Comparison of ENCODE assay signal across 22 cellular contexts in genomic region chr20:39089797-39090196, GRCh38.
DNase-seq lines count a peak whose midpoint lies in the region; ATAC-seq, FAIRE-seq and TF ChIP-seq lines count a peak whose summit lies in the region.
"Had no signal": no experiment of that assay in that cellular context is flagged by ENCODE, and none has a peak within 500 bp of the region (broad histone marks: within the 10 kb centered on the region; RNA-seq: fewer than 3 reads in every experiment).

No MANE protein-coding gene starts in this region.

- WGBS in HepG2 (ENCODE audit: low lambda C conversion rate), result 3% methylated on average over 1 of the region's 1 CpG
- WGBS in right lobe of liver (ENCODE audit: insufficient coverage, low coverage, low lambda C conversion rate, missing lambda C conversion rate), result 38% methylated on average over 1 of the region's 1 CpG

- H3K4me3 Mint-ChIP-seq in activated T-helper 17 cell treated with anti-CD3 and anti-CD28 coated beads, Interleukin-2, amount 50 U/mL, for 72 hours, result no peak overlapping the region
- H3K4me3 Mint-ChIP-seq in glutamatergic neuron (ENCODE audit: unreplicated experiment), result no peak overlapping the region
- H3K4me3 Mint-ChIP-seq in stimulated activated effector memory CD8-positive, alpha-beta T cell treated with anti-CD3 and anti-CD28 coated beads, Interleukin-12 subunit alpha, Interleukin-12 subunit beta, amount 100 ng/mL, for 72 hours, result no peak overlapping the region
- H3K4me3 Mint-ChIP-seq: CD14-positive monocyte; CD8-positive, alpha-beta T cell; IgD-negative memory B cell had no signal

- DNase-seq in HepG2 (ENCODE audit: low spot score) (no peak), right lobe of liver (no peak), glutamatergic neuron (no peak), OCI-M2 (lab: John Stamatoyannopoulos, UW; ENCODE audit: unreplicated experiment) (no peak), foreskin keratinocyte (no peak), head of caudate nucleus (no peak)
- DNase-seq in stimulated activated effector memory CD8-positive, alpha-beta T cell treated with anti-CD3 and anti-CD28 coated beads, Interleukin-12 subunit alpha, Interleukin-12 subunit beta, amount 100 ng/mL, for 72 hours (ENCODE audit: low spot score in 2 of 2), result no peak
- DNase-seq: 8988T; CD8-positive, alpha-beta T cell; COR-L47; DMS153; DMS79; GDM1; GOT3; H7 had no signal

- H3K9ac ChIP-seq in HepG2 (ENCODE audit: insufficient read depth, low read depth, low read length), result no peak overlapping the region
- H3K9ac ChIP-seq: BLaER1 had no signal

- ATAC-seq in HepG2, result peak; percentile 11; the same call in 1 of the 3 replicates
- ATAC-seq in right lobe of liver, result no peak
- ATAC-seq in activated T-helper 17 cell treated with anti-CD3 and anti-CD28 coated beads, Interleukin-2, amount 50 U/mL, for 72 hours (replicated peaks), result no peak
- ATAC-seq in stimulated activated effector memory CD8-positive, alpha-beta T cell treated with anti-CD3 and anti-CD28 coated beads, Interleukin-12 subunit alpha, Interleukin-12 subunit beta, amount 100 ng/mL, for 72 hours, result no peak
- ATAC-seq in foreskin keratinocyte, result no peak
- ATAC-seq: CD8-positive, alpha-beta T cell; HCT116 had no signal

- TF ChIP-seq CTCF in HepG2 (CRISPR knock-in tag; IDR thresholded peaks at IDR 0.05), result no peak
- no peak for TF ChIP-seq CTCF in right lobe of liver (IDR thresholded peaks at IDR 0.05)
- no peak for TF ChIP-seq CTCF in glutamatergic neuron (IDR thresholded peaks at IDR 0.05; ENCODE audit: partially characterized antibody, unreplicated experiment)
- TF ChIP-seq CTCF in foreskin keratinocyte (conservative IDR thresholded peaks at IDR 0.05), result no peak

- H3K4me2 ChIP-seq in HepG2 (ENCODE audit: low read depth, low read length), result no peak overlapping the region
- H3K4me2 ChIP-seq: BLaER1 had no signal

- TF ChIP-seq RAD21 in HepG2 (CRISPR knock-in tag; IDR thresholded peaks at IDR 0.05), result no peak

- H3K27ac Mint-ChIP-seq in activated T-helper 17 cell treated with anti-CD3 and anti-CD28 coated beads, Interleukin-2, amount 50 U/mL, for 72 hours, result peak overlapping the region; percentile 4
- peak overlapping the region; percentile 39 for H3K27ac Mint-ChIP-seq in glutamatergic neuron (ENCODE audit: unreplicated experiment)
- peak overlapping the region; percentile 77 for H3K27ac Mint-ChIP-seq in stimulated activated effector memory CD8-positive, alpha-beta T cell treated with anti-CD3 and anti-CD28 coated beads, Interleukin-12 subunit alpha, Interleukin-12 subunit beta, amount 100 ng/mL, for 72 hours
- H3K27ac Mint-ChIP-seq: CD8-positive, alpha-beta T cell; IgD-negative memory B cell had no signal

- no peaks in the 10 kb centered on the region for H3K4me1 ChIP-seq in HepG2 (ENCODE audit: insufficient read depth, low read length)
- no peaks in the 10 kb centered on the region for H3K4me1 ChIP-seq in right lobe of liver
- H3K4me1 ChIP-seq in foreskin keratinocyte, result no peaks in the 10 kb centered on the region
- H3K4me1 ChIP-seq: BLaER1 had no signal

- no TSS peak for BruUV-seq in HepG2 (replicated peaks; lab: Mats Ljungman, UMichigan)

- H2AFZ ChIP-seq in HepG2 (ENCODE audit: low read length), result no peak overlapping the region

- no peaks in the 10 kb centered on the region for H3K79me2 ChIP-seq in HepG2 (ENCODE audit: insufficient read depth, low read length)

- H3K9me3 Mint-ChIP-seq in activated T-helper 17 cell treated with anti-CD3 and anti-CD28 coated beads, Interleukin-2, amount 50 U/mL, for 72 hours, result no peaks in the 10 kb centered on the region
- peaks cover 10% of the 10 kb centered on the region for H3K9me3 Mint-ChIP-seq in glutamatergic neuron (ENCODE audit: unreplicated experiment)
- H3K9me3 Mint-ChIP-seq in stimulated activated effector memory CD8-positive, alpha-beta T cell treated with anti-CD3 and anti-CD28 coated beads, Interleukin-12 subunit alpha, Interleukin-12 subunit beta, amount 100 ng/mL, for 72 hours, result peaks cover 2% of the 10 kb centered on the region
- H3K9me3 Mint-ChIP-seq: CD8-positive, alpha-beta T cell; IgD-negative memory B cell had no signal

- H3K4me3 ChIP-seq in HepG2 (replicated peaks in 1 of 3; ENCODE audit: insufficient read depth in 1 of 3, low read depth in 2 of 3, low read length in 3 of 3), result no peak overlapping the region
- no peak overlapping the region for H3K4me3 ChIP-seq in right lobe of liver
- H3K4me3 ChIP-seq: BLaER1 had no signal

- H3K36me3 ChIP-seq in HepG2 (replicated peaks in 1 of 2; ENCODE audit: control insufficient read depth in 1 of 2, insufficient read depth in 2 of 2, low read length in 2 of 2) (no peaks in the 10 kb centered on the region), right lobe of liver (no peaks in the 10 kb centered on the region)
- H3K36me3 ChIP-seq: BLaER1 had no signal

- intact Hi-C loops in HepG2 (cut with micrococcal nuclease; ENCODE audit: unreplicated experiment), result no loop called here
- intact Hi-C loops in right lobe of liver (cut with DNase I), result no loop called here
- intact Hi-C loops in head of caudate nucleus (cut with DNase I), result no loop called here

- peaks cover 10% of the 10 kb centered on the region for H3K4me1 Mint-ChIP-seq in activated T-helper 17 cell treated with anti-CD3 and anti-CD28 coated beads, Interleukin-2, amount 50 U/mL, for 72 hours
- no peaks in the 10 kb centered on the region for H3K4me1 Mint-ChIP-seq in glutamatergic neuron (ENCODE audit: low read depth, unreplicated experiment)
- peaks cover 7% of the 10 kb centered on the region for H3K4me1 Mint-ChIP-seq in stimulated activated effector memory CD8-positive, alpha-beta T cell treated with anti-CD3 and anti-CD28 coated beads, Interleukin-12 subunit alpha, Interleukin-12 subunit beta, amount 100 ng/mL, for 72 hours
- H3K4me1 Mint-ChIP-seq: CD14-positive monocyte had no signal

- no peaks in the 10 kb centered on the region for H4K20me1 ChIP-seq in HepG2 (ENCODE audit: insufficient read depth, low read length)
- H4K20me1 ChIP-seq: BLaER1 had no signal

- TF ChIP-seq EP300 in HepG2 (IDR thresholded peaks at IDR 0.05; ENCODE audit: low read depth in 2 of 2, low read length in 2 of 2) (no peak), HepG2 (CRISPR knock-in tag; IDR thresholded peaks at IDR 0.05; ENCODE audit: borderline replicate concordance) (no peak)

- CTCF ChIA-PET in HepG2 (lab: Yijun Ruan, JAX; ENCODE audit: low intra/inter-chr PET ratio, low total read pairs), result no interaction called here

- POLR2A ChIA-PET in HepG2 (lab: Yijun Ruan, JAX), result no interaction called here

- TF ChIP-seq POLR2A in HepG2 (IDR thresholded peaks at IDR 0.05; ENCODE audit: insufficient read depth in 1 of 2, low read depth in 2 of 2, low read length in 2 of 2) (no peak), right lobe of liver (IDR thresholded peaks at IDR 0.05) (no peak)

- no peaks in the 10 kb centered on the region for H3K36me3 Mint-ChIP-seq in activated T-helper 17 cell treated with anti-CD3 and anti-CD28 coated beads, Interleukin-2, amount 50 U/mL, for 72 hours (ENCODE audit: low read depth)
- peaks cover 9% of the 10 kb centered on the region for H3K36me3 Mint-ChIP-seq in glutamatergic neuron (ENCODE audit: unreplicated experiment)
- peaks cover 4% of the 10 kb centered on the region for H3K36me3 Mint-ChIP-seq in stimulated activated effector memory CD8-positive, alpha-beta T cell treated with anti-CD3 and anti-CD28 coated beads, Interleukin-12 subunit alpha, Interleukin-12 subunit beta, amount 100 ng/mL, for 72 hours
- H3K36me3 Mint-ChIP-seq: CD14-positive monocyte; CD8-positive, alpha-beta T cell; IgD-negative memory B cell had no signal

- FAIRE-seq in HepG2 (lab: Jason Lieb, UNC), result no peak
- FAIRE-seq: GM12892, HTR-8/SVneo had no signal

- H3K27ac ChIP-seq in HepG2 (ENCODE audit: extremely low read length, insufficient read depth, low read length), result no peak overlapping the region
- no peak overlapping the region for H3K27ac ChIP-seq in right lobe of liver
- H3K27ac ChIP-seq in foreskin keratinocyte, result no peak overlapping the region
- H3K27ac ChIP-seq: BLaER1 had no signal

- in situ Hi-C loops in HepG2 (cut with HindIII; ENCODE audit: extremely low pct_ligation_motif_present, low pct_unique_long_range_greater_than_20kb), result no loop called here

- peaks cover 4 to 8% of the 10 kb centered on the region in 2 experiments; a peak in 1 of 5 replicates for H3K27me3 ChIP-seq in HepG2 (ENCODE audit: control insufficient read depth in 1 of 2, insufficient read depth in 2 of 2, low read length in 2 of 2)
- H3K27me3 ChIP-seq in right lobe of liver, result no peaks in the 10 kb centered on the region
- H3K27me3 ChIP-seq in foreskin keratinocyte, result peaks cover 5% of the 10 kb centered on the region
- H3K27me3 ChIP-seq: BLaER1 had no signal

- H3K9me3 ChIP-seq in HepG2 (ENCODE audit: low read length) (no peaks in the 10 kb centered on the region), right lobe of liver (no peaks in the 10 kb centered on the region)

- H3K27me3 Mint-ChIP-seq in activated T-helper 17 cell treated with anti-CD3 and anti-CD28 coated beads, Interleukin-2, amount 50 U/mL, for 72 hours, result peaks cover 14% of the 10 kb centered on the region
- peaks cover 7% of the 10 kb centered on the region for H3K27me3 Mint-ChIP-seq in glutamatergic neuron (ENCODE audit: unreplicated experiment)

TF ChIP-seq in HepG2, 621 proteins besides CTCF, POLR2A, EP300 and RAD21:
- no peak for TF ChIP-seq ZNF224 (CRISPR knock-in tag; IDR thresholded peaks at IDR 0.05)
- no peak for TF ChIP-seq KAT2B (IDR thresholded peaks at IDR 0.05; ENCODE audit: borderline replicate concordance, low read depth, low read length)
- no peak for TF ChIP-seq FLYWCH1 (CRISPR knock-in tag; IDR thresholded peaks at IDR 0.05)
- TF ChIP-seq ZNF75D (CRISPR knock-in tag; IDR thresholded peaks at IDR 0.05; ENCODE audit: borderline replicate concordance), result no peak
- TF ChIP-seq FOXM1 (CRISPR knock-in tag; IDR thresholded peaks at IDR 0.05), result no peak
- no peak for TF ChIP-seq ZNF749 (CRISPR knock-in tag; IDR thresholded peaks at IDR 0.05; ENCODE audit: borderline replicate concordance)
- no peak for TF ChIP-seq REXO4 (CRISPR knock-in tag; IDR thresholded peaks at IDR 0.05; ENCODE audit: borderline replicate concordance)
- TF ChIP-seq KAT7 (CRISPR knock-in tag; IDR thresholded peaks at IDR 0.05; ENCODE audit: borderline replicate concordance), result no peak
- no peak for TF ChIP-seq ZNF260 (CRISPR knock-in tag; IDR thresholded peaks at IDR 0.05; ENCODE audit: borderline replicate concordance, low read depth)

Comparison
In these comparisons a context has a peak if more than half of its experiments do, and no peak if none do; other contexts are left out.
1. H3K27ac Mint-ChIP-seq: peak in every context shown above with its lines; median percentile 77 in stimulated activated effector memory CD8-positive, alpha-beta T cell treated with anti-CD3 and anti-CD28 coated beads, Interleukin-12 subunit alpha, Interleukin-12 subunit beta, amount 100 ng/mL, for 72 hours; 39 in glutamatergic neuron; 4 in activated T-helper 17 cell treated with anti-CD3 and anti-CD28 coated beads, Interleukin-2, amount 50 U/mL, for 72 hours.